ENCODE assay signal across 9 cellular contexts in the genomic region with DNA sequence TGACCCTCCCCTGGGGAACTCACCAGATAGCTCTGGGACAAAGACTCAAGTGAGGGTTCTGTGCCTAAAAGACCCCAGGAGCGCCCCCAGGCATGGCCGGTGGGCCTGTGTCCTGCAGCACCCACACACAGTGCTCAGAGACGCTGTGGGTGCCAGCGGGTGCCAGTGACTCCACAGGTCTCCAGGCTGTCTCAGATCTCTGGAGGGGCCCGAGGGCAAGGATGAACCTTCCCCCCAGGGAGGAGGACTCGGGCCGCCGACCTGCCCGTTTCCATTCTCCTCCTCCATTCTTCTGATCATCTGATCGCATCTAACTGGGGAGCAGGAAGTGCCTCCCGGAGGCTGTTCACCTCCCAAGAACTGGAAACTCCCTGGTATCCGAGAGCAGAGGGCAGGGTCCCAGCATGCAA. TPM values are rescaled to one million over a fixed set of nuclear protein-coding genes. Genes with fewer than 3 reads are reported as not detected.
DNase-seq lines count a peak whose midpoint lies in the region; ATAC-seq, FAIRE-seq and TF ChIP-seq lines count a peak whose summit lies in the region.
"Had no signal": no experiment of that assay in that cellular context is flagged by ENCODE, and none has a peak within 500 bp of the region (broad histone marks: within the 10 kb centered on the region; RNA-seq: fewer than 3 reads in every experiment).

No MANE protein-coding gene starts in this region.

- CTCF ChIA-PET in activated CD4-positive, alpha-beta memory T cell treated with anti-CD3 and anti-CD28 coated beads, Interleukin-2, amount 10 ng/mL, durations not matched to agents 7 days and 5 days (lab: Charles Lee): interaction anchor here (0.7 to 2.5 kb wide), 8 partner anchors 11 to 132 kb away, joined by 3 to 14 read pairs (median 5); no protein-coding TSS in a partner anchor

- H2AFZ ChIP-seq in mesenchymal stem cell (ENCODE audit: low read depth, low read length): no peak overlapping the region

- H3K36me3 ChIP-seq in mesenchymal stem cell (ENCODE audit: control insufficient read depth in 1 of 2, insufficient read depth in 2 of 2, low read depth in 1 of 2, low read length in 2 of 2): peaks cover 25 to 54% of the 10 kb centered on the region in 2 experiments
- H3K36me3 ChIP-seq in right atrium auricular region: peaks cover 18% of the 10 kb centered on the region

- H2BK120ac ChIP-seq in mesenchymal stem cell (ENCODE audit: low read depth, low read length): no peak overlapping the region

- no peak overlapping the region for H3K23ac ChIP-seq in mesenchymal stem cell (ENCODE audit: low read length in 2 of 2)

- H3K4ac ChIP-seq in mesenchymal stem cell (ENCODE audit: low read depth in 1 of 2, low read length in 2 of 2): no peak overlapping the region

- peak; percentile 42 to 44 for DNase-seq in activated CD4-positive, alpha-beta T cell treated with anti-CD3 and anti-CD28 coated beads for 4 hours
- DNase-seq in activated CD4-positive, alpha-beta T cell treated with anti-CD3 and anti-CD28 coated beads, Interleukin-2, amount 50 U/mL, for 4 hours: no peak
- DNase-seq in activated CD4-positive, alpha-beta memory T cell treated with anti-CD3 and anti-CD28 coated beads, Interleukin-2, amount 10 ng/mL, durations not matched to agents 7 days and 5 days: peak; percentile 66
- no peak for DNase-seq in mesenchymal stem cell
- no peak for DNase-seq in D721Med (ENCODE audit: insufficient read length, low spot score)
- DNase-seq in NCI-H1694 treated with DMSO at 0.1 percent for 48 hours (lab: John Stamatoyannopoulos, UW): no peak
- no peak for DNase-seq in right atrium auricular region (ENCODE audit: low spot score)

- H3K27me3 ChIP-seq in mesenchymal stem cell (ENCODE audit: control insufficient read depth in 1 of 2, insufficient read depth in 1 of 2, low read length in 2 of 2): peaks cover 0 to 26% of the 10 kb centered on the region in 2 experiments
- H3K27me3 ChIP-seq in right atrium auricular region: peaks cover 5% of the 10 kb centered on the region in 2 donors

- no peak overlapping the region for H2BK5ac ChIP-seq in mesenchymal stem cell (ENCODE audit: low read depth, low read length, poor library complexity, severe bottlenecking)

- peaks cover 36% of the 10 kb centered on the region for H3K4me1 Mint-ChIP-seq in activated CD4-positive, alpha-beta memory T cell treated with anti-CD3 and anti-CD28 coated beads, Interleukin-2, amount 10 ng/mL, durations not matched to agents 7 days and 5 days

- POLR2A ChIA-PET in activated CD4-positive, alpha-beta memory T cell treated with anti-CD3 and anti-CD28 coated beads, Interleukin-2, amount 10 ng/mL, durations not matched to agents 7 days and 5 days (lab: Charles Lee): interaction anchor here (1.0 to 2.8 kb wide), 4 partner anchors 14 to 132 kb away, joined by 4 to 113 read pairs (median 8); no protein-coding TSS in a partner anchor

- peak; percentile 37 for ATAC-seq in HG03135 (IDR thresholded peaks at IDR 0.05; ENCODE audit: unreplicated experiment)

- H3K79me1 ChIP-seq in mesenchymal stem cell (replicated peaks; ENCODE audit: low read length, poor library complexity, severe bottlenecking): peaks cover 4% of the 10 kb centered on the region

- peak overlapping the region; percentile 91 for H3K4me3 Mint-ChIP-seq in activated CD4-positive, alpha-beta memory T cell treated with anti-CD3 and anti-CD28 coated beads, Interleukin-2, amount 10 ng/mL, durations not matched to agents 7 days and 5 days

- no peaks in the 10 kb centered on the region for H3K27me3 Mint-ChIP-seq in activated CD4-positive, alpha-beta memory T cell treated with anti-CD3 and anti-CD28 coated beads, Interleukin-2, amount 10 ng/mL, durations not matched to agents 7 days and 5 days

- no peak overlapping the region for H3K9ac ChIP-seq in mesenchymal stem cell (ENCODE audit: low read length)

- FAIRE-seq in D721Med (lab: Jason Lieb, UNC): no peak

- H3K27ac ChIP-seq in mesenchymal stem cell (ENCODE audit: low read length, poor library complexity, severe bottlenecking) (no peak overlapping the region), right atrium auricular region (no peak overlapping the region)

- no peak overlapping the region for H4K8ac ChIP-seq in mesenchymal stem cell (ENCODE audit: low read length)

- 42% methylated on average over 12 of the region's 12 CpGs for WGBS in mesenchymal stem cell

- no peak overlapping the region for H2AK5ac ChIP-seq in mesenchymal stem cell (ENCODE audit: low read length, severe bottlenecking)

- no peaks in the 10 kb centered on the region for H3K9me3 Mint-ChIP-seq in activated CD4-positive, alpha-beta memory T cell treated with anti-CD3 and anti-CD28 coated beads, Interleukin-2, amount 10 ng/mL, durations not matched to agents 7 days and 5 days

- H3K4me2 ChIP-seq in mesenchymal stem cell (ENCODE audit: low read length, poor library complexity, severe bottlenecking): no peak overlapping the region

- H3K36me3 Mint-ChIP-seq in activated CD4-positive, alpha-beta memory T cell treated with anti-CD3 and anti-CD28 coated beads, Interleukin-2, amount 10 ng/mL, durations not matched to agents 7 days and 5 days (ENCODE audit: low read depth): peaks cover 22% of the 10 kb centered on the region

- TF ChIP-seq CTCF in D721Med (IDR thresholded peaks at IDR 0.05; ENCODE audit: insufficient read depth, missing control alignments): no peak
- no peak for TF ChIP-seq CTCF in right atrium auricular region (IDR thresholded peaks at IDR 0.05)

- H3K27ac Mint-ChIP-seq in activated CD4-positive, alpha-beta memory T cell treated with anti-CD3 and anti-CD28 coated beads, Interleukin-2, amount 10 ng/mL, durations not matched to agents 7 days and 5 days: peak overlapping the region; percentile 88

- H2BK12ac ChIP-seq in mesenchymal stem cell (ENCODE audit: low read length in 2 of 2): no peak overlapping the region

- H2BK15ac ChIP-seq in mesenchymal stem cell (ENCODE audit: low read depth, poor library complexity, severe bottlenecking): peak overlapping the region; percentile 26

- H4K91ac ChIP-seq in mesenchymal stem cell (ENCODE audit: low read length): no peak overlapping the region

- H3K9me3 ChIP-seq in mesenchymal stem cell (ENCODE audit: control insufficient read depth, low read length): no peaks in the 10 kb centered on the region
- H3K9me3 ChIP-seq in right atrium auricular region: no peaks in the 10 kb centered on the region

- H3K4me3 ChIP-seq in mesenchymal stem cell (ENCODE audit: insufficient read depth in 1 of 2, low read depth in 1 of 2, low read length in 2 of 2) (no peak overlapping the region), right atrium auricular region (peak overlapping the region in 1 of 2 donors; percentile 13)

- H3K4me1 ChIP-seq in mesenchymal stem cell (ENCODE audit: control insufficient read depth, insufficient read depth, low read depth, low read length) (peaks cover 52% of the 10 kb centered on the region), right atrium auricular region (peaks cover 0 to 22% of the 10 kb centered on the region in 2 donors)

- H3K18ac ChIP-seq in mesenchymal stem cell (ENCODE audit: low read depth in 1 of 2, low read length in 2 of 2): no peak overlapping the region

- no peak overlapping the region for H3K14ac ChIP-seq in mesenchymal stem cell (ENCODE audit: low read length in 2 of 2)

RNA-seq across cellular contexts. Expression of gene ADAM8, which starts 1.0 kb away (rescaled TPM):
- total RNA-seq in activated CD4-positive, alpha-beta memory T cell treated with anti-CD3 and anti-CD28 coated beads, Interleukin-2, amount 10 ng/mL, durations not matched to agents 7 days and 5 days: 100 to 1,000 TPM; 206 to 207 TPM
- 0.50 TPM for polyA plus RNA-seq in mesenchymal stem cell (2013, experiment 1 of 2)
- polyA plus RNA-seq in mesenchymal stem cell (2013, experiment 2 of 2): 0.41 TPM
- 1 to 10 TPM in 1 of 2 donors, under 1 TPM in 1; 0.82 to 1.5 TPM for total RNA-seq in right atrium auricular region

RNA-seq across cellular contexts. Expression of gene TUBGCP2, which starts 33.0 kb away (rescaled TPM):
- total RNA-seq in activated CD4-positive, alpha-beta memory T cell treated with anti-CD3 and anti-CD28 coated beads, Interleukin-2, amount 10 ng/mL, durations not matched to agents 7 days and 5 days: 10 to 100 TPM; 52.3 to 58.2 TPM
- 36.2 TPM for polyA plus RNA-seq in mesenchymal stem cell (2013, experiment 1 of 2)
- 35.4 TPM for polyA plus RNA-seq in mesenchymal stem cell (2013, experiment 2 of 2)
- 10 to 100 TPM; 22.1 to 30.4 TPM for total RNA-seq in right atrium auricular region

RNA-seq across cellular contexts. Expression of gene ZNF511, which starts 33.0 kb away (rescaled TPM):
- total RNA-seq in activated CD4-positive, alpha-beta memory T cell treated with anti-CD3 and anti-CD28 coated beads, Interleukin-2, amount 10 ng/mL, durations not matched to agents 7 days and 5 days: 10 to 100 TPM; 45.7 to 52.7 TPM
- 17.8 TPM for polyA plus RNA-seq in mesenchymal stem cell (2013, experiment 1 of 2)
- 17.9 TPM for polyA plus RNA-seq in mesenchymal stem cell (2013, experiment 2 of 2)
- 10 to 100 TPM; 28.1 to 31.9 TPM for total RNA-seq in right atrium auricular region

RNA-seq across cellular contexts. Expression of gene VENTX, which starts 38.0 kb away (rescaled TPM):
- total RNA-seq in activated CD4-positive, alpha-beta memory T cell treated with anti-CD3 and anti-CD28 coated beads, Interleukin-2, amount 10 ng/mL, durations not matched to agents 7 days and 5 days: not detected
- polyA plus RNA-seq in mesenchymal stem cell (2013, experiment 1 of 2): not detected
- polyA plus RNA-seq in mesenchymal stem cell (2013, experiment 2 of 2): not detected
- total RNA-seq in right atrium auricular region: under 1 TPM; 0.44 to 0.63 TPM
- polyA plus RNA-seq: neural cell had no signal

RNA-seq across cellular contexts. Expression of gene UTF1, which starts 45.7 kb away (rescaled TPM):
- total RNA-seq in activated CD4-positive, alpha-beta memory T cell treated with anti-CD3 and anti-CD28 coated beads, Interleukin-2, amount 10 ng/mL, durations not matched to agents 7 days and 5 days: not detected
- not detected for polyA plus RNA-seq in mesenchymal stem cell (2013, experiment 1 of 2)
- polyA plus RNA-seq in mesenchymal stem cell (2013, experiment 2 of 2): not detected
- total RNA-seq in right atrium auricular region: not detected
- polyA plus RNA-seq: neural cell had no signal

Comparison
In these comparisons a context has a peak if more than half of its experiments do, and no peak if none do; other contexts are left out.
1. DNase-seq: peak in activated CD4-positive, alpha-beta T cell treated with anti-CD3 and anti-CD28 coated beads for 4 hours (2 of 2) and activated CD4-positive, alpha-beta memory T cell treated with anti-CD3 and anti-CD28 coated beads, Interleukin-2, amount 10 ng/mL, durations not matched to agents 7 days and 5 days (single experiment); none in activated CD4-positive, alpha-beta T cell treated with anti-CD3 and anti-CD28 coated beads, Interleukin-2, amount 50 U/mL, for 4 hours (0 of 2), mesenchymal stem cell (single experiment), D721Med (single experiment), NCI-H1694 treated with DMSO at 0.1 percent for 48 hours (single experiment) and right atrium auricular region (single experiment).
2. RNA of gene ADAM8, which starts 1.0 kb away (total RNA-seq): 206 to 207 TPM in activated CD4-positive, alpha-beta memory T cell treated with anti-CD3 and anti-CD28 coated beads, Interleukin-2, amount 10 ng/mL, durations not matched to agents 7 days and 5 days; 0.82 to 1.5 TPM in right atrium auricular region; every median in the first group is over 10 times any median in the second.